In genomic region chr6:140180306-140180705, GRCh38 we compare ENCODE assay signal across 29 cellular contexts.
"Had no signal": no experiment of that assay in that cellular context is flagged by ENCODE, and none has a peak within 500 bp of the region (broad histone marks: within the 10 kb centered on the region; RNA-seq: fewer than 3 reads in every experiment).

No MANE protein-coding gene starts in this region.

- H3K4me3 ChIP-seq: colonic mucosa, coronary artery, dorsolateral prefrontal cortex, esophagus muscularis mucosa, esophagus squamous epithelium, gastrocnemius medialis, gastroesophageal sphincter, heart left ventricle, heart right ventricle, hepatocyte had no signal

- H3K4me3 Mint-ChIP-seq: dendritic cell treated with granulocyte-macrophage colony-stimulating factor and Interleukin-4, amounts not matched to agents 40 ng/mL and 50 ng/mL, for 4 days; effector memory CD8-positive, alpha-beta T cell; endodermal cell had no signal

- H3K36me3 ChIP-seq: colonic mucosa, esophagus muscularis mucosa, esophagus squamous epithelium, gastrocnemius medialis, gastroesophageal sphincter, heart left ventricle, heart right ventricle had no signal

- FAIRE-seq: endometrium, endothelial cell of umbilical vein, frontal cortex had no signal

- H3K27ac Mint-ChIP-seq: dendritic cell treated with granulocyte-macrophage colony-stimulating factor and Interleukin-4, amounts not matched to agents 40 ng/mL and 50 ng/mL, for 4 days; effector memory CD8-positive, alpha-beta T cell; endodermal cell had no signal

- H3K9me3 Mint-ChIP-seq: effector memory CD8-positive, alpha-beta T cell; endodermal cell had no signal

- H3K4me1 Mint-ChIP-seq: endodermal cell had no signal

- H3K4me1 ChIP-seq: colonic mucosa, esophagus muscularis mucosa, esophagus squamous epithelium, gastrocnemius medialis, gastroesophageal sphincter, heart right ventricle had no signal

- H3K27me3 Mint-ChIP-seq: dendritic cell treated with granulocyte-macrophage colony-stimulating factor and Interleukin-4, amounts not matched to agents 40 ng/mL and 50 ng/mL, for 4 days had no signal

- H2AFZ ChIP-seq: hepatocyte had no signal

- H3K4me2 ChIP-seq: hepatocyte had no signal

- ATAC-seq: effector memory CD8-positive, alpha-beta T cell; esophagus mucosa; foreskin keratinocyte; gastrocnemius medialis; gastroesophageal sphincter; heart left ventricle; heart right ventricle had no signal

- H3K9me3 ChIP-seq: colonic mucosa, esophagus muscularis mucosa, esophagus squamous epithelium, gastrocnemius medialis, gastroesophageal sphincter, heart left ventricle, heart right ventricle had no signal

- H3K79me2 ChIP-seq: hepatocyte had no signal

- H3K27ac ChIP-seq: colonic mucosa, coronary artery, dorsolateral prefrontal cortex, epithelial cell of prostate, esophagus muscularis mucosa, esophagus squamous epithelium, foreskin keratinocyte, gastrocnemius medialis, gastroesophageal sphincter, heart left ventricle, heart right ventricle, hepatocyte had no signal

- DNase-seq: colonic mucosa; cortex of kidney; dermis blood vessel endothelial cell; dorsolateral prefrontal cortex; effector CD4-positive, alpha-beta T cell; effector CD8-positive, alpha-beta T cell; effector memory CD4-positive, alpha-beta T cell; effector memory CD8-positive, alpha-beta T cell; endodermal cell; erythroblast; esophagus squamous epithelium; foreskin fibroblast; foreskin keratinocyte; foreskin melanocyte; gastrocnemius medialis; glutamatergic neuron; head of caudate nucleus; heart left ventricle; heart right ventricle had no signal

- H3K27me3 ChIP-seq: colonic mucosa, dorsolateral prefrontal cortex, esophagus muscularis mucosa, esophagus squamous epithelium, foreskin keratinocyte, gastrocnemius medialis, gastroesophageal sphincter, heart left ventricle, heart right ventricle, hepatocyte had no signal
